3 cellular contexts compared by ENCODE assay signal in genomic region chr7:98946389-98946788, GRCh38.
TF ChIP-seq lines count a peak whose summit lies in the region.

No MANE protein-coding gene starts in this region.

TF ChIP-seq in GM12891, 5 proteins besides CTCF, POLR2A, EP300 and RAD21 (continued from another document):
- no peak for TF ChIP-seq POLR2AphosphoS5 (IDR thresholded peaks at IDR 0.05; ENCODE audit: low read depth, low read length)
- no peak for TF ChIP-seq SPI1 (IDR thresholded peaks at IDR 0.05; ENCODE audit: low read depth, low read length)

TF ChIP-seq in HEK293, 187 proteins besides CTCF, POLR2A, EP300 and RAD21 (continued from another document):
- TF ChIP-seq ZNF18 (tag by site-specific recombination; IDR thresholded peaks at IDR 0.05) (peak; percentile 85), ZFP37 (tag by site-specific recombination; IDR thresholded peaks at IDR 0.05) (no peak), ZBTB7A (tag by site-specific recombination; IDR thresholded peaks at IDR 0.05; ENCODE audit: low read depth) (0 out of 2 replicates have a peak, but pooled peaks have one; percentile 32), ZSCAN16 (tag by site-specific recombination; IDR thresholded peaks at IDR 0.05) (no peak), ZBTB17 (tag by site-specific recombination; IDR thresholded peaks at IDR 0.05) (no peak), ZNF677 (tag by site-specific recombination; IDR thresholded peaks at IDR 0.05) (no peak), ZNF274 (IDR thresholded peaks at IDR 0.05; ENCODE audit: low read length) (no peak), ZNF274 (tag by site-specific recombination; IDR thresholded peaks at IDR 0.05; ENCODE audit: borderline replicate concordance) (no peak), ZNF629 (tag by site-specific recombination; IDR thresholded peaks at IDR 0.05) (no peak), ZBTB20 (tag by site-specific recombination; IDR thresholded peaks at IDR 0.05) (no peak), ZNF792 (tag by site-specific recombination; IDR thresholded peaks at IDR 0.05) (no peak), ZNF391 (tag by site-specific recombination; IDR thresholded peaks at IDR 0.05; ENCODE audit: borderline replicate concordance, low read depth) (no peak), ZSCAN4 (tag by site-specific recombination; IDR thresholded peaks at IDR 0.05) (peak; percentile 77)

TF ChIP-seq in H1, 55 proteins besides CTCF, POLR2A, EP300 and RAD21 (continued from another document):
- TF ChIP-seq PHF8 (conservative IDR thresholded peaks at IDR 0.05; ENCODE audit: low read depth, low read length) = no peak
- no peak for TF ChIP-seq RNF2 (IDR thresholded peaks at IDR 0.05; ENCODE audit: borderline replicate concordance, low read depth, low read length, missing control alignments, poor library complexity, severe bottlenecking)
- TF ChIP-seq NANOG (IDR thresholded peaks at IDR 0.05; ENCODE audit: insufficient read depth, low read depth, low read length, poor library complexity, severe bottlenecking) = no peak
- TF ChIP-seq E2F6 (IDR thresholded peaks at IDR 0.05) = no peak
- no peak for TF ChIP-seq RFX5 (IDR thresholded peaks at IDR 0.05; ENCODE audit: borderline replicate concordance, low read depth, low read length)
- TF ChIP-seq SRF (IDR thresholded peaks at IDR 0.05; ENCODE audit: low read depth, low read length) = no peak
- no peak for TF ChIP-seq YY1 (IDR thresholded peaks at IDR 0.05; ENCODE audit: low read depth, low read length)
- TF ChIP-seq POU5F1 (IDR thresholded peaks at IDR 0.05; ENCODE audit: low read depth, low read length) = no peak
- TF ChIP-seq MAFK (IDR thresholded peaks at IDR 0.05; ENCODE audit: low read depth, low read length) = no peak
- TF ChIP-seq TAF7 (optimal IDR thresholded peaks at IDR 0.05; ENCODE audit: borderline replicate concordance, low read depth, low read length) = no peak
- no peak for TF ChIP-seq CTBP2 (IDR thresholded peaks at IDR 0.05; ENCODE audit: borderline replicate concordance, insufficient read depth, insufficient read length, low read length)
- no peak for TF ChIP-seq CHD2 (IDR thresholded peaks at IDR 0.05; ENCODE audit: low read length)
- no peak for TF ChIP-seq SUZ12 (IDR thresholded peaks at IDR 0.05; ENCODE audit: low read length)
- TF ChIP-seq ATF3 (IDR thresholded peaks at IDR 0.05; ENCODE audit: insufficient read depth, low read depth, low read length) = no peak
- TF ChIP-seq USF2 (IDR thresholded peaks at IDR 0.05; ENCODE audit: low read length) = no peak
